ENCODE assay signal across 8 cellular contexts in the genomic region with DNA sequence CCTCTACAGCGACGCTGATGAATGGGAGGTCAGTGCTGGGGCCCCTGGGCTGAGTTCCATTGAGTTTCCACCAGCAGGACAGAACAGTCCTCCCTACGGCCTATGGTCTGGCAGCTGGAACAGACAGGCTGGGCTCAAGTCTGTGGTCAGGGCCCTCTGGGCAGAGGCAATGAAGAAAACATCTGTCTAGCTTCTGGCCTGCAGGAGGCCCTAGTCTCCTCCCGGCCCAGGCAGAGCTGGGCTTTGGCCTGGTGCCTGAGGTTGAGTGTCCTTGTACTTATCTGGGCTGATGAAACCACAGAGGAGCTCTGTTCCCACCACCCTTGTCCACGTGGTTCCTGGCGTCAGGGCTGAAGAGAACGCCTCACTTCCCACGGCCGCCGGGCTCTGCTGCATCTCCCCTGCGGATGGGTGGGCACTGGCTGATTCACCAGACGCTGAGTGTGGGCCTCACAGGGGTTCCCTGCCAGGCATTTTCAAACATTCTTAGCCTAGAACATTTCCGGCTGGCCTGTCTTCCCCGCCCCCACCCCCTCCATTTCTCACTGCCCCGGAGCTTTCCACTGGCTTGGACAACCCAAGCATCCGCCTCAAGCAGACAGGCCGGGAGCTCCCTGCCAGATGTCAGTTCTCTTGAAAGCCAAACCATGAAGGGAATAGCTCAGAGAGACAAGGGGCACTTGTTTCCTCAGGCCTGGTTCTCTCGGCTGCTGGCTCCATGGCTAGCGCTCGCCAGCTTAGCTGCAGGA. TPM values are rescaled to one million over a fixed set of nuclear protein-coding genes. Genes with fewer than 3 reads are reported as not detected.
DNase-seq lines count a peak whose midpoint lies in the region; ATAC-seq and TF ChIP-seq lines count a peak whose summit lies in the region.

No MANE protein-coding gene starts in this region.

- H3K79me1 ChIP-seq in mesenchymal stem cell (replicated peaks; ENCODE audit: low read length, poor library complexity, severe bottlenecking) = peaks cover 12% of the 10 kb centered on the region

- peak overlapping the region; percentile 48 to 75 for H3K4ac ChIP-seq in mesenchymal stem cell (ENCODE audit: low read depth in 1 of 2, low read length in 2 of 2)

- H3K4me3 ChIP-seq in Peyer's patch (peak overlapping the region in 1 of 4 donors; percentile 7), mesenchymal stem cell (ENCODE audit: insufficient read depth in 1 of 2, low read depth in 1 of 2, low read length in 2 of 2) (peak overlapping the region in 1 of 2 experiments; percentile 57), thyroid gland (replicated peaks in 1 of 3) (no peak overlapping the region)

- no peak overlapping the region for H3K23ac ChIP-seq in mesenchymal stem cell (ENCODE audit: low read length in 2 of 2)

- no peak overlapping the region for H2BK15ac ChIP-seq in mesenchymal stem cell (ENCODE audit: low read depth, poor library complexity, severe bottlenecking)

- peak overlapping the region; percentile 41 for H4K8ac ChIP-seq in mesenchymal stem cell (ENCODE audit: low read length)

- H2AK5ac ChIP-seq in mesenchymal stem cell (ENCODE audit: low read length, severe bottlenecking) = no peak overlapping the region

- H3K4me1 ChIP-seq in Peyer's patch (peaks cover 9 to 63% (median 33%) of the 10 kb centered on the region in 4 donors), mesenchymal stem cell (ENCODE audit: control insufficient read depth, insufficient read depth, low read depth, low read length) (peaks cover 32% of the 10 kb centered on the region), thyroid gland (peaks cover 55 to 64% of the 10 kb centered on the region in 2 donors)

- peak overlapping the region; percentile 90 to 93 for H2BK12ac ChIP-seq in mesenchymal stem cell (ENCODE audit: low read length in 2 of 2)

- H3K18ac ChIP-seq in mesenchymal stem cell (ENCODE audit: low read depth in 1 of 2, low read length in 2 of 2) = peak overlapping the region; percentile 87 to 89

- peak; percentile 41 for ATAC-seq in GM18870 (IDR thresholded peaks at IDR 0.05; ENCODE audit: unreplicated experiment)
- ATAC-seq in HG03060 (IDR thresholded peaks at IDR 0.05; ENCODE audit: low read depth, unreplicated experiment) = peak; percentile 23

- peak overlapping the region; percentile 76 to 89 (median 85) for H3K27ac ChIP-seq in Peyer's patch
- peak overlapping the region; percentile 3 for H3K27ac ChIP-seq in mesenchymal stem cell (ENCODE audit: low read length, poor library complexity, severe bottlenecking)
- peak overlapping the region; percentile 82 to 93 (median 90) for H3K27ac ChIP-seq in thyroid gland

- H2BK5ac ChIP-seq in mesenchymal stem cell (ENCODE audit: low read depth, low read length, poor library complexity, severe bottlenecking) = no peak overlapping the region

- no peak overlapping the region for H2BK120ac ChIP-seq in mesenchymal stem cell (ENCODE audit: low read depth, low read length)

- H3K27me3 ChIP-seq in Peyer's patch = no peaks in the 10 kb centered on the region
- no peaks in the 10 kb centered on the region for H3K27me3 ChIP-seq in mesenchymal stem cell (ENCODE audit: control insufficient read depth in 1 of 2, insufficient read depth in 1 of 2, low read length in 2 of 2)
- H3K27me3 ChIP-seq in thyroid gland = no peaks in the 10 kb centered on the region

- intact Hi-C loops in thyroid gland (cut with DNase I) = no loop called here

- H3K4me2 ChIP-seq in mesenchymal stem cell (ENCODE audit: low read length, poor library complexity, severe bottlenecking) = no peak overlapping the region

- TF ChIP-seq POLR2A in Peyer's patch (IDR thresholded peaks at IDR 0.05) = no peak
- TF ChIP-seq POLR2A in thyroid gland (IDR thresholded peaks at IDR 0.05) = peak in 1 of 2 donors; percentile 18

- no peak overlapping the region for H2AFZ ChIP-seq in mesenchymal stem cell (ENCODE audit: low read depth, low read length)

- DNase-seq in Ammon's horn (ENCODE audit: low spot score) (peak; percentile 97), Peyer's patch (peak; percentile 75 to 94 (median 84)), dermis microvascular lymphatic vessel endothelial cell (ENCODE audit: low read depth in 2 of 2) (peak; percentile 82 to 99), mesenchymal stem cell (peak; percentile 100), thyroid gland (peak; percentile 99), activated T-cell treated with anti-CD3 and anti-CD28 coated beads for 4 hours (no peak)

- no peaks in the 10 kb centered on the region for H3K36me3 ChIP-seq in Peyer's patch
- H3K36me3 ChIP-seq in mesenchymal stem cell (ENCODE audit: control insufficient read depth in 1 of 2, insufficient read depth in 2 of 2, low read depth in 1 of 2, low read length in 2 of 2) = peaks cover 1 to 26% of the 10 kb centered on the region in 2 experiments
- H3K36me3 ChIP-seq in thyroid gland = no peaks in the 10 kb centered on the region

- 25% methylated on average over 20 of the region's 20 CpGs for WGBS in mesenchymal stem cell
- 12 to 20% methylated on average over 18 to 19 of the region's 20 CpGs for WGBS in thyroid gland, 2 donors

- H3K9me3 ChIP-seq in Peyer's patch (no peaks in the 10 kb centered on the region), mesenchymal stem cell (ENCODE audit: control insufficient read depth, low read length) (no peaks in the 10 kb centered on the region), thyroid gland (no peaks in the 10 kb centered on the region)

- H4K91ac ChIP-seq in mesenchymal stem cell (ENCODE audit: low read length) = peak overlapping the region; percentile 93

- H3K14ac ChIP-seq in mesenchymal stem cell (ENCODE audit: low read length in 2 of 2) = peak overlapping the region in 1 of 2 experiments; percentile 70

- H3K9ac ChIP-seq in mesenchymal stem cell (ENCODE audit: low read length) = peak overlapping the region; percentile 80

- TF ChIP-seq CTCF in Peyer's patch (IDR thresholded peaks at IDR 0.05) = peak in 4 of 6 experiments; percentile 18 to 48 (median 46)
- peak; percentile 15 to 77 (median 68) for TF ChIP-seq CTCF in thyroid gland (IDR thresholded peaks at IDR 0.05)

RNA-seq across cellular contexts. Expression of gene PPCDC, which starts 20.3 kb away (rescaled TPM):
- 10 to 100 TPM in 3 of 4 donors, 1 to 10 TPM in 1; 8.4 to 63.5 (median 20.5) TPM for total RNA-seq in Peyer's patch
- total RNA-seq in dermis microvascular lymphatic vessel endothelial cell = 9.6 and 11.6 TPM in 2 replicates
- polyA plus RNA-seq in mesenchymal stem cell (2013, experiment 1 of 2) = 4.0 TPM
- 4.6 TPM for polyA plus RNA-seq in mesenchymal stem cell (2013, experiment 2 of 2)
- 10 to 100 TPM in 3 of 4 donors, 1 to 10 TPM in 1; 3.5 to 31.2 (median 20.6) TPM for total RNA-seq in thyroid gland

RNA-seq across cellular contexts. Expression of gene SCAMP5, which starts 48.3 kb away (rescaled TPM):
- total RNA-seq in Peyer's patch (10 to 100 TPM in 3 of 4 donors, 1 to 10 TPM in 1; 5.0 to 78.1 (median 53.4) TPM), dermis microvascular lymphatic vessel endothelial cell (13.1 and 18.1 TPM in 2 replicates), thyroid gland (10 to 100 TPM in 2 of 4 donors, 1 to 10 TPM in 2; 7.6 to 16.7 (median 10.1) TPM)
- polyA plus RNA-seq in mesenchymal stem cell (2013, experiment 1 of 2) = 2.4 TPM
- 2.2 TPM for polyA plus RNA-seq in mesenchymal stem cell (2013, experiment 2 of 2)

Comparison
In these comparisons a context has a peak if more than half of its experiments do, and no peak if none do; other contexts are left out.
1. H3K27ac ChIP-seq: peak in every context shown above with its lines; median percentile 90 in thyroid gland; 85 in Peyer's patch; 3 in mesenchymal stem cell.